ENCODE assay signal across 20 cellular contexts in the genomic region with DNA sequence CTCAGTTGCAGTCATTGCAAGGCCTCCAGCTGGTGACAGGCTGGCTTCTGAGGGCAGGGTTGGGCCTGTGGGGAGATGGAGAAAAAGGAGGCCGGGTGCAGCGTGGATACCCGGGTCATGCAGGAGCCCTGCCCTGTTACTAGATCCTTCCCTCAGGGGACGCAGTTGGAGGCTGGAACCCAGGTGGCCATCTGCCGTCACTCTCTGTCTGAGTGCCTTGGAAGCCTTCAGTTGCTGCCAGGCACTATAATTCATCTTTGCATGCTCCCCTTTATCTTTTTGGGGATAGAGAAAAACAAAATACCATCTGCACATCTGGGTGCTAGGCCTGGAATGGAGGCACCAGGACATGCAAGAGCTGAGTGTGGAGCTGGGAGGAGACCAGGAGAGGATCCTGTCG.
DNase-seq lines count a peak whose midpoint lies in the region; ATAC-seq, FAIRE-seq and TF ChIP-seq lines count a peak whose summit lies in the region.
"Had no signal": no experiment of that assay in that cellular context is flagged by ENCODE, and none has a peak within 500 bp of the region (broad histone marks: within the 10 kb centered on the region; RNA-seq: fewer than 3 reads in every experiment).

No MANE protein-coding gene starts in this region.

- DNase-seq in right atrium auricular region (ENCODE audit: low spot score) (no peak), left cardiac atrium (no peak), WTC11 (ENCODE audit: low spot score) (no peak), GM13977 (ENCODE audit: low spot score) (no peak), NCI-H128 (lab: John Stamatoyannopoulos, UW; ENCODE audit: unreplicated experiment) (no peak), H54 (ENCODE audit: insufficient read length, low spot score) (no peak)
- DNase-seq: COR-L47, DMS53, GM23248, HFFc6, NCI-H1048, NCI-H187, NCI-H510A treated with DMSO at 0.1 percent for 48 hours, PC-3 had no signal

- CTCF ChIA-PET in WTC11 (lab: Charles Lee): interaction anchor here (1.1 to 2.7 kb wide), 5 partner anchors 20 to 246 kb away, joined by 3 to 13 read pairs (median 4); no protein-coding TSS in a partner anchor

- peaks cover 0 to 45% of the 10 kb centered on the region in 2 donors for H3K4me1 ChIP-seq in right atrium auricular region

- H3K27me3 ChIP-seq in right atrium auricular region: no peaks in the 10 kb centered on the region
- H3K27me3 ChIP-seq: SJSA1 had no signal

- H3K9me3 Mint-ChIP-seq in WTC11 (no peaks in the 10 kb centered on the region), nephron (no peaks in the 10 kb centered on the region)
- H3K9me3 Mint-ChIP-seq: HFFc6 had no signal

- no peaks in the 10 kb centered on the region for H3K36me3 Mint-ChIP-seq in WTC11
- H3K36me3 Mint-ChIP-seq in nephron (ENCODE audit: low read depth): peaks cover 4% of the 10 kb centered on the region

- H3K4me3 ChIP-seq in right atrium auricular region: no peak overlapping the region
- H3K4me3 ChIP-seq: A549, GM23248, K562, SJSA1 had no signal

- no peaks in the 10 kb centered on the region for H3K9me3 ChIP-seq in right atrium auricular region
- H3K9me3 ChIP-seq: A549 had no signal

- H3K27me3 Mint-ChIP-seq in WTC11 (ENCODE audit: low read depth) (peaks cover 2% of the 10 kb centered on the region; the same call in 1 of the 2 replicates), nephron (ENCODE audit: low read depth) (peaks cover 5% of the 10 kb centered on the region)

- no peak for TF ChIP-seq POLR2A in H54 (IDR thresholded peaks at IDR 0.05; ENCODE audit: low read depth, low read length)

- POLR2A ChIA-PET in WTC11 (lab: Charles Lee): no interaction called here

- intact Hi-C loops in left cardiac atrium (cut with DNase I): no loop called here

- H3K27ac Mint-ChIP-seq in WTC11 (peak overlapping the region; percentile 12; the same call in 1 of the 2 replicates), nephron (peak overlapping the region in 2 of 3 experiments; percentile 75 to 82)
- H3K27ac Mint-ChIP-seq: HFFc6 had no signal

- ATAC-seq in left cardiac atrium (no peak), WTC11 (no peak)
- ATAC-seq: A549, K562, PC-3 had no signal

- no peaks in the 10 kb centered on the region for H3K36me3 ChIP-seq in right atrium auricular region
- H3K36me3 ChIP-seq: SJSA1 had no signal

- H3K27ac ChIP-seq in right atrium auricular region: peak overlapping the region; percentile 88 to 98
- H3K27ac ChIP-seq: C4-2B, GM23248, HL-60, SJSA1 had no signal

- H3K4me1 Mint-ChIP-seq in WTC11 (peaks cover 27% of the 10 kb centered on the region), nephron (peaks cover 50% of the 10 kb centered on the region)

- H3K4me3 Mint-ChIP-seq in WTC11 (no peak overlapping the region), nephron (no peak overlapping the region)
- H3K4me3 Mint-ChIP-seq: HFFc6 had no signal

- TF ChIP-seq CTCF in right atrium auricular region (IDR thresholded peaks at IDR 0.05) (no peak), WTC11 (IDR thresholded peaks at IDR 0.05) (no peak), nephron (IDR thresholded peaks at IDR 0.05; ENCODE audit: unreplicated experiment in 3 of 3) (no peak), GM13977 (IDR thresholded peaks at IDR 0.05; ENCODE audit: extremely low read depth, insufficient read depth, missing control alignments) (no peak)

- no peak for FAIRE-seq in H54 (lab: Jason Lieb, UNC)
- FAIRE-seq: A549, K562 had no signal

- in situ Hi-C loops in GM13977 (cut with MboI; ENCODE audit: low pct_unique_long_range_greater_than_20kb, low sequenced_read_pairs, unreplicated experiment): no loop called here

TF ChIP-seq in WTC11, 78 proteins besides CTCF, POLR2A, EP300 and RAD21:
- TF ChIP-seq, protein P1, sequence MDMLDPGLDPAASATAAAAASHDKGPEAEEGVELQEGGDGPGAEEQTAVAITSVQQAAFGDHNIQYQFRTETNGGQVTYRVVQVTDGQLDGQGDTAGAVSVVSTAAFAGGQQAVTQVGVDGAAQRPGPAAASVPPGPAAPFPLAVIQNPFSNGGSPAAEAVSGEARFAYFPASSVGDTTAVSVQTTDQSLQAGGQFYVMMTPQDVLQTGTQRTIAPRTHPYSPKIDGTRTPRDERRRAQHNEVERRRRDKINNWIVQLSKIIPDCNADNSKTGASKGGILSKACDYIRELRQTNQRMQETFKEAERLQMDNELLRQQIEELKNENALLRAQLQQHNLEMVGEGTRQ (CRISPR knock-in tag; IDR thresholded peaks at IDR 0.05): no peak
- no peak for TF ChIP-seq NFATC4 (CRISPR knock-in tag; IDR thresholded peaks at IDR 0.05)
- no peak for TF ChIP-seq GRHL2 (CRISPR knock-in tag; IDR thresholded peaks at IDR 0.05; ENCODE audit: insufficient replicate concordance, severe bottlenecking)
- TF ChIP-seq SMAD3 (CRISPR knock-in tag; IDR thresholded peaks at IDR 0.05; ENCODE audit: borderline replicate concordance): no peak
- TF ChIP-seq TP53 (CRISPR knock-in tag; IDR thresholded peaks at IDR 0.05): no peak
- no peak for TF ChIP-seq NFYB (CRISPR knock-in tag; conservative IDR thresholded peaks at IDR 0.05; ENCODE audit: low read depth)
